ENCODE assay signal across 13 cellular contexts in the genomic region with DNA sequence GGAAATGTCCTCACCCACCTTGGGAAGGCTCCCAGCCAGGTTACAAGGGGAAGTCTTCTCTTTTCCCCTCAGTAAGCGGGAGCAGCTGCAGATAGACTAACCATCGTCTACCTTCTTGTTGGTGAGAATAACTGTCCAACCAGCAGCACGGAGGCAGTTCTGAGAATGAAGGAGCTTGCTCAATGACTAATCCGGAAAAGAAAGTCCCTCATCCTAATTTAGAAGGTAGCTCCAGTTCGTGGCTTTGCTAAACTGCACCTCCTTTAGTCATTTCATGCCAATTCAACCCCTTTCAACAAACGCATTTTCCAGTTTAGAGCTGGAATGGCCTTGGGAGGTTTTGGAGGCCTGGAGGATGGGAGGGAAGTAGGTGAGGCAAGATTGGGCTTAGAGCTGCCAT.
DNase-seq lines count a peak whose midpoint lies in the region; ATAC-seq and TF ChIP-seq lines count a peak whose summit lies in the region.
"Had no signal": no experiment of that assay in that cellular context is flagged by ENCODE, and none has a peak within 500 bp of the region (broad histone marks: within the 10 kb centered on the region; RNA-seq: fewer than 3 reads in every experiment).

No MANE protein-coding gene starts in this region.

- H3K27me3 ChIP-seq in Caco-2 (replicated peaks; ENCODE audit: control insufficient read depth, insufficient read depth, low read length) = no peaks in the 10 kb centered on the region
- H3K27me3 ChIP-seq: stomach had no signal

- H3K4me1 ChIP-seq in Caco-2 = no peaks in the 10 kb centered on the region

- H3K36me3 ChIP-seq in Caco-2 (ENCODE audit: control insufficient read depth, insufficient read depth, low read length) = no peaks in the 10 kb centered on the region
- H3K36me3 ChIP-seq: stomach had no signal

- H3K4me3 ChIP-seq in Caco-2 (ENCODE audit: low read depth, low read length) = no peak overlapping the region
- H3K4me3 ChIP-seq: stomach had no signal

- peak; percentile 57 for DNase-seq in GM10248 (ENCODE audit: extremely low spot score)
- peak; percentile 45 for DNase-seq in KBM-7
- peak; percentile 21 for DNase-seq in activated CD4-positive, alpha-beta memory T cell treated with anti-CD3 and anti-CD28 coated beads, Interleukin-2, amount 10 ng/mL, durations not matched to agents 7 days and 5 days
- DNase-seq in Caco-2 = no peak
- DNase-seq in amygdala (lab: John Stamatoyannopoulos, UW) = no peak
- DNase-seq: activated naive CD8-positive, alpha-beta T cell treated with anti-CD3 and anti-CD28 coated beads, Interleukin-2, amount 10 ng/mL, durations not matched to agents 7 days and 5 days; H9; NCI-H2081; NCI-H69; RPMI8226; stomach had no signal

- H3K9me3 ChIP-seq in Caco-2 = no peaks in the 10 kb centered on the region
- H3K9me3 ChIP-seq: stomach had no signal

- H3K9me3 Mint-ChIP-seq in activated CD4-positive, alpha-beta memory T cell treated with anti-CD3 and anti-CD28 coated beads, Interleukin-2, amount 10 ng/mL, durations not matched to agents 7 days and 5 days = no peaks in the 10 kb centered on the region
- H3K9me3 Mint-ChIP-seq in Caco-2 (ENCODE audit: unreplicated experiment) = peaks cover 10% of the 10 kb centered on the region
- H3K9me3 Mint-ChIP-seq: H9 had no signal

- CTCF ChIA-PET in GM10248 (lab: Yijun Ruan, JAX) = interaction anchor here (0.8 to 0.9 kb wide), 4 partner anchors 8 to 211 kb away, joined by 3 to 4 read pairs (median 3); no protein-coding TSS in a partner anchor
- CTCF ChIA-PET in activated CD4-positive, alpha-beta memory T cell treated with anti-CD3 and anti-CD28 coated beads, Interleukin-2, amount 10 ng/mL, durations not matched to agents 7 days and 5 days (lab: Charles Lee) = interaction anchor here (1.5 kb wide), 1 partner anchor 9 kb away, joined by 3 read pairs; no protein-coding TSS in a partner anchor
- CTCF ChIA-PET in Caco-2 (lab: Charles Lee) = no interaction called here

- peaks cover 20% of the 10 kb centered on the region for H3K4me1 Mint-ChIP-seq in activated CD4-positive, alpha-beta memory T cell treated with anti-CD3 and anti-CD28 coated beads, Interleukin-2, amount 10 ng/mL, durations not matched to agents 7 days and 5 days
- H3K4me1 Mint-ChIP-seq in Caco-2 (ENCODE audit: low read depth, unreplicated experiment) = no peaks in the 10 kb centered on the region

- ATAC-seq in GM21526 (IDR thresholded peaks at IDR 0.05; ENCODE audit: low FRiP score, unreplicated experiment) = peak; percentile 48
- ATAC-seq in HG03139 (IDR thresholded peaks at IDR 0.05; ENCODE audit: unreplicated experiment) = no peak

- TF ChIP-seq CTCF in GM10248 (IDR thresholded peaks at IDR 0.05; ENCODE audit: control extremely low read depth, extremely low read depth, low read depth, missing control alignments) = no peak
- TF ChIP-seq CTCF in Caco-2 (IDR thresholded peaks at IDR 0.05; ENCODE audit: insufficient read depth in 1 of 2, low read depth in 1 of 2, low read length in 1 of 2, severe bottlenecking in 1 of 2, unreplicated experiment in 1 of 2) = no peak

- H3K36me3 Mint-ChIP-seq in activated CD4-positive, alpha-beta memory T cell treated with anti-CD3 and anti-CD28 coated beads, Interleukin-2, amount 10 ng/mL, durations not matched to agents 7 days and 5 days (ENCODE audit: low read depth) = no peaks in the 10 kb centered on the region
- no peaks in the 10 kb centered on the region for H3K36me3 Mint-ChIP-seq in Caco-2 (ENCODE audit: insufficient read depth, unreplicated experiment)

- no peak overlapping the region for H3K27ac Mint-ChIP-seq in activated CD4-positive, alpha-beta memory T cell treated with anti-CD3 and anti-CD28 coated beads, Interleukin-2, amount 10 ng/mL, durations not matched to agents 7 days and 5 days
- H3K27ac Mint-ChIP-seq in Caco-2 (ENCODE audit: unreplicated experiment) = no peak overlapping the region
- H3K27ac Mint-ChIP-seq: activated naive CD8-positive, alpha-beta T cell treated with anti-CD3 and anti-CD28 coated beads, Interleukin-2, amount 10 ng/mL, durations not matched to agents 7 days and 5 days; H9 had no signal

- in situ Hi-C loops in KBM-7 (cut with MboI; ENCODE audit: low pct_unique_long_range_greater_than_20kb, low sequenced_read_pairs) = no loop called here

- no peaks in the 10 kb centered on the region for H3K27me3 Mint-ChIP-seq in activated CD4-positive, alpha-beta memory T cell treated with anti-CD3 and anti-CD28 coated beads, Interleukin-2, amount 10 ng/mL, durations not matched to agents 7 days and 5 days
- H3K27me3 Mint-ChIP-seq in Caco-2 (ENCODE audit: insufficient read depth, unreplicated experiment) = no peaks in the 10 kb centered on the region

- H3K4me3 Mint-ChIP-seq in activated CD4-positive, alpha-beta memory T cell treated with anti-CD3 and anti-CD28 coated beads, Interleukin-2, amount 10 ng/mL, durations not matched to agents 7 days and 5 days = no peak overlapping the region
- H3K4me3 Mint-ChIP-seq in Caco-2 (ENCODE audit: unreplicated experiment) = no peak overlapping the region
- H3K4me3 Mint-ChIP-seq: activated naive CD8-positive, alpha-beta T cell treated with anti-CD3 and anti-CD28 coated beads, Interleukin-2, amount 10 ng/mL, durations not matched to agents 7 days and 5 days; H9 had no signal

- intact Hi-C loops in Caco-2 (cut with micrococcal nuclease; ENCODE audit: unreplicated experiment) = no loop called here

- POLR2A ChIA-PET in GM10248 (lab: Yijun Ruan, JAX) = interaction anchor here (0.9 kb wide), 1 partner anchor 29 kb away, joined by 3 read pairs; no protein-coding TSS in a partner anchor
- POLR2A ChIA-PET in activated CD4-positive, alpha-beta memory T cell treated with anti-CD3 and anti-CD28 coated beads, Interleukin-2, amount 10 ng/mL, durations not matched to agents 7 days and 5 days (lab: Charles Lee) = no interaction called here
- POLR2A ChIA-PET in Caco-2 (lab: Charles Lee) = no interaction called here

- no TSS peak for BruUV-seq in Caco-2 (replicated peaks; lab: Mats Ljungman, UMichigan)

Comparison
In these comparisons a context has a peak if more than half of its experiments do, and no peak if none do; other contexts are left out.
1. DNase-seq: peak in GM10248 (single experiment), KBM-7 (single experiment) and activated CD4-positive, alpha-beta memory T cell treated with anti-CD3 and anti-CD28 coated beads, Interleukin-2, amount 10 ng/mL, durations not matched to agents 7 days and 5 days (single experiment); none in Caco-2 (0 of 2) and amygdala (0 of 56).